ENCODE assay signal across 18 cellular contexts in the genomic region with DNA sequence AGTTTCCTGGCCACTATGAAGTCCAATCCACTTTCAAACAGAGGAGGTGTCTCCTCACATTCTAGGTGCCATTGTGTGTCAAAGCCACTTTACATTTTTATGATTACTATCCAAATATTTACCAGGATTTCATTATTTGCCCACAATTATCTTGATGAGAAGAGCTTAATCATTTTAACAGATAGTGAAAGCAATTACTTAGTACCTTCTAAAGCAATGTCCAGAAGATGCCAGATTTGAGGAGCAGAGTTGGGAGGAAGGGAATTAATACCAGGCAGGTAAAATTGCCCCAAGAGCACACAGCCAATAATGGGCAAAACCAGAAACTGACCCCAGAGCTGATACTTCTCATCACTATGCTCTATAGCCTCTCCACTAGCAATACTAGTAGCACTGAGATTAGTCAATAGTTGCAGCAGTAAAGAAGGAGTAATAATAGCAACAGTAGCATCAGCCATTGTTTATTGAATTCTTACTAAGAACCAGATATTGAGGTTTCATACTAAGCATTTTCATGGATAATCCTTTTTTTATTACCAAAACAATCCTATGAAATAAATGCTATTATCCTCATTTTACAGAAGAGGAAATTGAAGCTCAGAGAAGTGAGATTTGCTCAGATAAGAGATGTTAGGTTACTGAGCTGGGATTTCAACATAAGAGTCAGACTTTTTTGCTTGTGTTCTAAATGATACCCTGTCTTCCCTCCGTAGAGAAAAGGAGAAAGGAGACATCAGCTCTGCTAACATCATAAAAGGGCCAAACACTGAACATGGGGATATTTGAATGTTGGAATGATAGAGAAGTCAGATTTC.
A peak's percentile ranks its signal among the peaks of the same experiment; 100 is the strongest.
DNase-seq lines count a peak whose midpoint lies in the region; ATAC-seq and TF ChIP-seq lines count a peak whose summit lies in the region.
"Had no signal": no experiment of that assay in that cellular context is flagged by ENCODE, and none has a peak within 500 bp of the region (broad histone marks: within the 10 kb centered on the region; RNA-seq: fewer than 3 reads in every experiment).

No MANE protein-coding gene starts in this region.

- TF ChIP-seq POLR2A in lower leg skin (IDR thresholded peaks at IDR 0.05) = no peak

- H3K27me3 Mint-ChIP-seq in activated T-cell treated with anti-CD3 and anti-CD28 coated beads, Interleukin-2, amount 50 U/mL, for 72 hours (ENCODE audit: low read depth) = peaks cover 6% of the 10 kb centered on the region
- H3K27me3 Mint-ChIP-seq: central memory CD8-positive, alpha-beta T cell had no signal

- peak overlapping the region; percentile 39 for H2AFZ ChIP-seq in osteoblast (ENCODE audit: low read length)

- 43 to 57% methylated on average over 1 of the region's 1 CpG for WGBS in lower leg skin, 2 donors

- peaks cover 0 to 4% of the 10 kb centered on the region in 2 donors for H3K9me3 Mint-ChIP-seq in activated T-cell treated with anti-CD3 and anti-CD28 coated beads, Interleukin-2, amount 50 U/mL, for 72 hours
- H3K9me3 Mint-ChIP-seq: central memory CD8-positive, alpha-beta T cell had no signal

- H3K27me3 ChIP-seq in adipocyte (replicated peaks; ENCODE audit: control insufficient read depth, insufficient read depth, low read length) (no peaks in the 10 kb centered on the region), osteoblast (ENCODE audit: insufficient read depth, low read length) (no peaks in the 10 kb centered on the region)
- H3K27me3 ChIP-seq: neutrophil had no signal

- H3K27ac Mint-ChIP-seq in activated T-cell treated with anti-CD3 and anti-CD28 coated beads, Interleukin-2, amount 50 U/mL, for 72 hours = peak overlapping the region; percentile 97

- no peaks in the 10 kb centered on the region for H3K79me2 ChIP-seq in osteoblast (ENCODE audit: insufficient read depth, low read length)

- TF ChIP-seq CTCF in osteoblast (IDR thresholded peaks at IDR 0.05; ENCODE audit: extremely low read depth, low read depth, low read length) (no peak), lower leg skin (IDR thresholded peaks at IDR 0.05) (no peak)

- H3K4me1 Mint-ChIP-seq in activated T-cell treated with anti-CD3 and anti-CD28 coated beads, Interleukin-2, amount 50 U/mL, for 72 hours (ENCODE audit: low read depth) = peaks cover 58% of the 10 kb centered on the region
- H3K4me1 Mint-ChIP-seq: central memory CD8-positive, alpha-beta T cell had no signal

- intact Hi-C loops in lower leg skin (cut with DNase I; ENCODE audit: low total_unique reads) = no loop called here

- peak overlapping the region; percentile 37 for H3K4me2 ChIP-seq in osteoblast (ENCODE audit: insufficient read depth, low read length)

- DNase-seq in activated T-cell treated with anti-CD3 and anti-CD28 coated beads, Interleukin-2, amount 50 U/mL, for 72 hours = no peak
- DNase-seq in activated T-cell treated with anti-CD3 and anti-CD28 coated beads, Interleukin-2, amount 50 U/mL, for 48 hours = no peak
- peak; percentile 82 for DNase-seq in NCI-H748 (lab: John Stamatoyannopoulos, UW; ENCODE audit: unreplicated experiment)
- DNase-seq in adipocyte (ENCODE audit: low read depth) = peak; percentile 49
- no peak for DNase-seq in osteoblast (ENCODE audit: insufficient read length, low spot score, missing footprints)
- DNase-seq in lower leg skin (ENCODE audit: low spot score in 2 of 2) = no peak
- DNase-seq in effector CD4-positive, alpha-beta T cell = no peak
- DNase-seq: activated CD4-positive, alpha-beta T cell treated with anti-CD3 and anti-CD28 coated beads, Interleukin-2, amount 50 U/mL, for 4 hours; Calu3; GF-D8; Karpas-422; NCI-H1930; SHP77 treated with DMSO at 0.1 percent for 48 hours had no signal

- peak overlapping the region; percentile 80 for H3K27ac ChIP-seq in osteoblast (ENCODE audit: low read depth, low read length)
- H3K27ac ChIP-seq: neutrophil had no signal

- H4K20me1 ChIP-seq in osteoblast (ENCODE audit: insufficient read depth, low read length) = no peaks in the 10 kb centered on the region

- peak overlapping the region; percentile 48 to 72 for H3K4me3 Mint-ChIP-seq in activated T-cell treated with anti-CD3 and anti-CD28 coated beads, Interleukin-2, amount 50 U/mL, for 72 hours
- H3K4me3 Mint-ChIP-seq: central memory CD8-positive, alpha-beta T cell had no signal

- no peaks in the 10 kb centered on the region for H3K9me3 ChIP-seq in adipocyte (ENCODE audit: control insufficient read depth, low read length)
- no peaks in the 10 kb centered on the region for H3K9me3 ChIP-seq in osteoblast (ENCODE audit: low read depth, low read length)
- H3K9me3 ChIP-seq: neutrophil had no signal

- H3K36me3 ChIP-seq in adipocyte (ENCODE audit: control insufficient read depth, insufficient read depth, low read length, severe bottlenecking) = no peaks in the 10 kb centered on the region
- no peaks in the 10 kb centered on the region for H3K36me3 ChIP-seq in osteoblast (ENCODE audit: insufficient read depth, low read length)
- H3K36me3 ChIP-seq: neutrophil had no signal

- H3K4me1 ChIP-seq in adipocyte (ENCODE audit: control insufficient read depth, insufficient read depth, low read length) = peaks cover 39% of the 10 kb centered on the region
- H3K4me1 ChIP-seq in osteoblast (ENCODE audit: insufficient read depth, low read length) = peaks cover 42% of the 10 kb centered on the region

- H3K4me3 ChIP-seq in adipocyte (ENCODE audit: low read length) (no peak overlapping the region), osteoblast (ENCODE audit: insufficient read depth, low read length) (no peak overlapping the region), lower leg skin (ENCODE audit: low read depth, poor library complexity, severe bottlenecking) (no peak overlapping the region)
- H3K4me3 ChIP-seq: lung had no signal

- peak overlapping the region; percentile 30 for H3K9ac ChIP-seq in adipocyte (ENCODE audit: low read length)

- ATAC-seq in activated T-cell treated with anti-CD3 and anti-CD28 coated beads, Interleukin-2, amount 50 U/mL, for 72 hours (replicated peaks in 1 of 2) = peak; percentile 29 to 55
- ATAC-seq in HG02642 (IDR thresholded peaks at IDR 0.05; ENCODE audit: poor library complexity, unreplicated experiment) = no peak
- ATAC-seq: sciatic nerve had no signal

- peaks cover 0 to 5% of the 10 kb centered on the region in 2 donors for H3K36me3 Mint-ChIP-seq in activated T-cell treated with anti-CD3 and anti-CD28 coated beads, Interleukin-2, amount 50 U/mL, for 72 hours (ENCODE audit: insufficient read depth in 2 of 2)

Comparison
In these comparisons a context has a peak if more than half of its experiments do, and no peak if none do; other contexts are left out.
1. DNase-seq: peak in NCI-H748 (single experiment) and adipocyte (single experiment); none in activated T-cell treated with anti-CD3 and anti-CD28 coated beads, Interleukin-2, amount 50 U/mL, for 72 hours (0 of 2), activated T-cell treated with anti-CD3 and anti-CD28 coated beads, Interleukin-2, amount 50 U/mL, for 48 hours (0 of 2), osteoblast (single experiment), lower leg skin (0 of 2) and effector CD4-positive, alpha-beta T cell (single experiment).